Comparison of ENCODE assay signal across 13 cellular contexts in the genomic region with DNA sequence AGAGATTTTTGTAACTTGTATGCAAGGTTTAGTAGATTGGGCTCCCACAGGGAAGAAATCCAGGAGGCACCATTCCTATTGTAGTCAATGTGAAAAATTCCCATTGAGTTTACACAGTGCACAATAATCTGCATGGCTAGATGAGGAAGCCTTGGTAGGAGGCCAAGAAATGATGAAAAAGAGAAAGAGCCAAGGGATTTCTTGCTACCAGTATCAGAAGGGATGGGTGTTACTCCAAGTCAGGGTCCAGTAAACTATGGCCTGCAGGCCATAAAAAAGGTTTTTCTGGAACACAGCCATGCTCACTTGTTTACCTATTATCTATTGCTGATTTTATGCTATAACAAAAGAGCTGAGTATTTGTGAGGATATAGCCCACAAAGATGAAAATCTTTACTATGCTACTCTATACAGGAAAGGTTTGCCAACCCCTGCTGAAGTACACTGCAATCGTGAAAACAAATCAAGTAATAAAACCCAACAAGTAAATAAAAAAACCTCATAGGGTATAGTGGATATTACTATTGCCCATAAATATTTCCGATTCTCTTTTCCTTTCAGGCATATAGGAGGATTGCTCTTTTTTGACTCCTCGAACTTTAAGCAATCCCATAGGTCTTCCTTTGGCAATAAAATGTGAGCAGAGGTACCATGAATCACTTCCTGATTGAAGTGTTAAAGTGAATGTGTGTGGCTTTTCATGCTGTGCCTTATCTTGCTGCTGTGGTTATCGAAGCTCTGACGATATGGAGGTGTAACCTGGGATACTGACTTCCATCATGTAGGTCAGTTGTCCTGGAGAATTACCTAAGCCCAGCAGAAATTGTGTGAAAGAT.
DNase-seq lines count a peak whose midpoint lies in the region; ATAC-seq and TF ChIP-seq lines count a peak whose summit lies in the region.
"Had no signal": no experiment of that assay in that cellular context is flagged by ENCODE, and none has a peak within 500 bp of the region (broad histone marks: within the 10 kb centered on the region; RNA-seq: fewer than 3 reads in every experiment).

No MANE protein-coding gene starts in this region.

- ATAC-seq in HG03460 (IDR thresholded peaks at IDR 0.05; ENCODE audit: unreplicated experiment), result no peak
- no peak for ATAC-seq in stimulated activated naive CD8-positive, alpha-beta T cell treated with anti-CD3 and anti-CD28 coated beads, Interleukin-15, amount 100 ng/mL, for 72 hours

- no peaks in the 10 kb centered on the region for H3K4me1 ChIP-seq in A673 (ENCODE audit: insufficient read depth, low read length, poor library complexity, severe bottlenecking)

- no peaks in the 10 kb centered on the region for H3K27me3 Mint-ChIP-seq in stimulated activated naive CD8-positive, alpha-beta T cell treated with anti-CD3 and anti-CD28 coated beads, Interleukin-15, amount 100 ng/mL, for 72 hours

- no peaks in the 10 kb centered on the region for H3K9me3 Mint-ChIP-seq in stimulated activated naive CD8-positive, alpha-beta T cell treated with anti-CD3 and anti-CD28 coated beads, Interleukin-15, amount 100 ng/mL, for 72 hours

- CTCF ChIA-PET in A673 (lab: Charles Lee) (no interaction called here), RWPE1 (lab: Yijun Ruan, JAX) (no interaction called here)

- no TSS peak for BruUV-seq in A673 (replicated peaks; lab: Mats Ljungman, UMichigan)

- H3K4me1 Mint-ChIP-seq in stimulated activated naive CD8-positive, alpha-beta T cell treated with anti-CD3 and anti-CD28 coated beads, Interleukin-15, amount 100 ng/mL, for 72 hours, result no peaks in the 10 kb centered on the region

- peak; percentile 33 for DNase-seq in A673 (ENCODE audit: low spot score)
- DNase-seq in LNCaP clone FGC (ENCODE audit: low read depth), result peak; percentile 33
- DNase-seq in RWPE1 (ENCODE audit: low spot score), result peak; percentile 1
- peak; percentile 69 for DNase-seq in fibroblast of villous mesenchyme (ENCODE audit: low read depth)
- DNase-seq in effector CD8-positive, alpha-beta T cell (lab: John Stamatoyannopoulos, UW), result no peak
- DNase-seq in stimulated activated CD4-positive, alpha-beta T cell treated with anti-CD3 and anti-CD28 coated beads, Interleukin-4, amount 100 ng/mL, for 4 hours, result no peak
- no peak for DNase-seq in stimulated activated naive CD8-positive, alpha-beta T cell treated with anti-CD3 and anti-CD28 coated beads, Interleukin-15, amount 100 ng/mL, for 72 hours
- DNase-seq: activated CD8-positive, alpha-beta memory T cell treated with anti-CD3 and anti-CD28 coated beads, Interleukin-2, amount 50 U/mL, for 48 hours; DMS79 treated with DMSO at 0.1 percent for 48 hours; NCI-H2171; stimulated activated CD4-positive, alpha-beta T cell treated with anti-CD3 and anti-CD28 coated beads, Interleukin-15, amount 100 ng/mL, for 24 hours; stimulated activated CD8-positive, alpha-beta memory T cell treated with anti-CD3 and anti-CD28 coated beads, Interleukin-4, amount 100 ng/mL, for 48 hours had no signal

- H3K36me3 ChIP-seq in A673 (ENCODE audit: insufficient read depth, low read length, poor library complexity, severe bottlenecking), result no peaks in the 10 kb centered on the region

- TF ChIP-seq CTCF in A673 (conservative IDR thresholded peaks at IDR 0.05; ENCODE audit: low read depth, low read length) (no peak), LNCaP clone FGC (IDR thresholded peaks at IDR 0.05; ENCODE audit: control insufficient read depth, extremely low read depth, insufficient read depth) (no peak), RWPE1 (conservative IDR thresholded peaks at IDR 0.05; ENCODE audit: low read depth) (no peak), fibroblast of villous mesenchyme (IDR thresholded peaks at IDR 0.05; ENCODE audit: insufficient read depth, low read depth, low read length) (no peak)

- H3K4me3 ChIP-seq in A673 (ENCODE audit: low read depth, low read length, poor library complexity, severe bottlenecking) (no peak overlapping the region), LNCaP clone FGC (ENCODE audit: low read depth, low read length) (no peak overlapping the region), fibroblast of villous mesenchyme (ENCODE audit: low read depth, low read length) (no peak overlapping the region)

- intact Hi-C loops in A673 (cut with micrococcal nuclease; ENCODE audit: unreplicated experiment), result no loop called here

- H3K27me3 ChIP-seq in A673 (replicated peaks; ENCODE audit: insufficient read depth, low read depth, low read length, poor library complexity), result no peaks in the 10 kb centered on the region

- POLR2A ChIA-PET in A673 (lab: Charles Lee; ENCODE audit: low non-redundant PET), result no interaction called here
- POLR2A ChIA-PET in RWPE1 (lab: Yijun Ruan, JAX; ENCODE audit: low non-redundant PET), result no interaction called here

- no peak overlapping the region for H3K4me3 Mint-ChIP-seq in stimulated activated naive CD8-positive, alpha-beta T cell treated with anti-CD3 and anti-CD28 coated beads, Interleukin-15, amount 100 ng/mL, for 72 hours

- H3K27ac ChIP-seq in A673 (ENCODE audit: low read depth, low read length, poor library complexity, severe bottlenecking), result no peak overlapping the region
- H3K27ac ChIP-seq in RWPE1, result no peak overlapping the region

- H3K27ac Mint-ChIP-seq in stimulated activated naive CD8-positive, alpha-beta T cell treated with anti-CD3 and anti-CD28 coated beads, Interleukin-15, amount 100 ng/mL, for 72 hours, result no peak overlapping the region

- no peaks in the 10 kb centered on the region for H3K9me3 ChIP-seq in A673 (ENCODE audit: low read depth, low read length, poor library complexity, severe bottlenecking)

Comparison
In these comparisons a context has a peak if more than half of its experiments do, and no peak if none do; other contexts are left out.
1. DNase-seq: peak in A673 (single experiment), LNCaP clone FGC (single experiment), RWPE1 (single experiment) and fibroblast of villous mesenchyme (single experiment); none in effector CD8-positive, alpha-beta T cell (single experiment), stimulated activated CD4-positive, alpha-beta T cell treated with anti-CD3 and anti-CD28 coated beads, Interleukin-4, amount 100 ng/mL, for 4 hours (0 of 2) and stimulated activated naive CD8-positive, alpha-beta T cell treated with anti-CD3 and anti-CD28 coated beads, Interleukin-15, amount 100 ng/mL, for 72 hours (0 of 2).